ENCODE assay signal across 25 cellular contexts in the genomic region with DNA sequence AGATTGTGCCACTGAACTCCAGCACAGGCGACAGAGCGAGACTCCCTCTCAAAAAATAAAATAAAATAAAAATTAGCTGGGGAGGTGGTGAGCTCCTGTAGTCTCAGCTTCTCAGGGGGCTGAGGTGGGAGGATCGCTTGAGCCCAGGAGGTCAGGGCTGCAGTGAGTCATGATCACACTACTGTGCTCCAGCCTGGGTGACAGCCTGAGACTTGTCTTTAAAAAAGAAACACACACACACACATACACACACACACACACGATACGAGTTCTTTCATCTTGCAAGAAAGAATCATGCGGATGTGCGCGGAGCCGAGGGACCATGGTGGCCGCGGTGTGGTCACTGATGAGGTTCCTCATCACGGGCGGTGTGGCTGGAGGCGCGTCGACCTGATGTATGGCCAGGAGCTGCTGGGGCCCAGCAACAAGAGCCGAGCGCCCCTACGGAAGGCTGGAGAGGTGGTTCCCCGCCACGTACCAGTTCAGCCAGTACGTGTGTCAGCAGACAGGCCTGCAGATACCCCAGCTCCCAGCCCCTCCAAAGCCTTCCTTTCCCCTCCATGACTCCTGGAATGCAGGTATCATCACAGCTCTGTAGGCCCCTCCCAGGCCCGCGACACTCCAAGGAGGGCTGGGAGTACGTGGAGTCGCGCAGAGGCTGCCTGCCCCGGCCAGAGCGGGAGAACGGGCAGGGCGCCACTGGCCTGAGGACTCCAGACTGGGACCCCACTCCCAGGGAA. TPM values are rescaled to one million over a fixed set of nuclear protein-coding genes. Genes with fewer than 3 reads are reported as not detected.
DNase-seq lines count a peak whose midpoint lies in the region; ATAC-seq and TF ChIP-seq lines count a peak whose summit lies in the region.
"Had no signal": no experiment of that assay in that cellular context is flagged by ENCODE, and none has a peak within 500 bp of the region (broad histone marks: within the 10 kb centered on the region; RNA-seq: fewer than 3 reads in every experiment).

No MANE protein-coding gene starts in this region.

- POLR2A ChIA-PET in activated CD8-positive, alpha-beta T cell treated with anti-CD3 and anti-CD28 coated beads for 36 hours (lab: Charles Lee) = no interaction called here

- no peaks in the 10 kb centered on the region for H3K9me3 Mint-ChIP-seq in natural killer cell treated with Interleukin-12 subunit alpha and Interleukin-12 subunit beta and Interleukin-15 and Interleukin-18, amount 100 ng/mL, for 72 hours
- H3K9me3 Mint-ChIP-seq in natural killer cell = no peaks in the 10 kb centered on the region
- H3K9me3 Mint-ChIP-seq in activated CD8-positive, alpha-beta T cell treated with anti-CD3 and anti-CD28 coated beads for 36 hours = no peaks in the 10 kb centered on the region
- H3K9me3 Mint-ChIP-seq: activated B cell treated with CpG ODN at 0.5 μM for 24 hours; activated T-helper 2 cell treated with anti-CD3 and anti-CD28 coated beads, Interferon-gamma antibody, Interleukin-2, Interleukin-4, amounts not matched to agents 10 μg/mL and 5 μg/mL and 100 μg/mL, durations not matched to agents 14 hours and 24 hours and 36 hours had no signal

- peaks cover 14 to 18% of the 10 kb centered on the region in 2 donors for H3K27me3 Mint-ChIP-seq in natural killer cell treated with Interleukin-12 subunit alpha and Interleukin-12 subunit beta and Interleukin-15 and Interleukin-18, amount 100 ng/mL, for 72 hours
- H3K27me3 Mint-ChIP-seq in natural killer cell (ENCODE audit: low read depth in 2 of 2) = peaks cover 11 to 13% of the 10 kb centered on the region in 2 donors
- H3K27me3 Mint-ChIP-seq in activated CD8-positive, alpha-beta T cell treated with anti-CD3 and anti-CD28 coated beads for 36 hours = peaks cover 8% of the 10 kb centered on the region

- 67 to 83% methylated on average over 6 to 20 of the region's 31 CpGs for WGBS in gastroesophageal sphincter (ENCODE audit: low coverage in 1 of 2), 2 donors
- WGBS in psoas muscle, 3 donors = 90 to 94% (median 92%) methylated on average over 31 of the region's 31 CpGs

- no peaks in the 10 kb centered on the region for H3K4me1 Mint-ChIP-seq in natural killer cell treated with Interleukin-12 subunit alpha and Interleukin-12 subunit beta and Interleukin-15 and Interleukin-18, amount 100 ng/mL, for 72 hours (ENCODE audit: low read depth in 2 of 2)
- H3K4me1 Mint-ChIP-seq in natural killer cell = no peaks in the 10 kb centered on the region
- H3K4me1 Mint-ChIP-seq in activated CD8-positive, alpha-beta T cell treated with anti-CD3 and anti-CD28 coated beads for 36 hours (ENCODE audit: low read depth) = no peaks in the 10 kb centered on the region
- H3K4me1 Mint-ChIP-seq: activated B cell treated with CpG ODN at 0.5 μM for 24 hours had no signal

- no peak overlapping the region for H3K4me3 ChIP-seq in gastroesophageal sphincter
- H3K4me3 ChIP-seq in psoas muscle = no peak overlapping the region
- H3K4me3 ChIP-seq: A549, ascending aorta, HAP-1, neural progenitor cell, prostate gland, tibial artery had no signal

- intact Hi-C loops in natural killer cell (cut with micrococcal nuclease) = no loop called here
- intact Hi-C loops in psoas muscle (cut with DNase I) = loop anchor here in 1 of 2 donors (10.0 kb wide), 1 partner anchor 54 kb away; no protein-coding TSS in a partner anchor
- intact Hi-C loops in activated CD8-positive, alpha-beta T cell treated with anti-CD3 and anti-CD28 coated beads for 36 hours (cut with micrococcal nuclease) = no loop called here

- no peaks in the 10 kb centered on the region for H3K36me3 ChIP-seq in gastroesophageal sphincter
- H3K36me3 ChIP-seq in psoas muscle (ENCODE audit: insufficient read depth in 1 of 2, low read depth in 1 of 2) = no peaks in the 10 kb centered on the region
- H3K36me3 ChIP-seq: ascending aorta, BE2C, neural progenitor cell, prostate gland, tibial artery had no signal

- TF ChIP-seq POLR2A in gastroesophageal sphincter (IDR thresholded peaks at IDR 0.05) = no peak

- no peak overlapping the region for H3K27ac Mint-ChIP-seq in natural killer cell treated with Interleukin-12 subunit alpha and Interleukin-12 subunit beta and Interleukin-15 and Interleukin-18, amount 100 ng/mL, for 72 hours
- no peak overlapping the region for H3K27ac Mint-ChIP-seq in natural killer cell
- H3K27ac Mint-ChIP-seq in activated CD8-positive, alpha-beta T cell treated with anti-CD3 and anti-CD28 coated beads for 36 hours = no peak overlapping the region
- H3K27ac Mint-ChIP-seq: activated B cell treated with CpG ODN at 0.5 μM for 24 hours; activated naive CD8-positive, alpha-beta T cell; activated T-helper 2 cell treated with anti-CD3 and anti-CD28 coated beads, Interferon-gamma antibody, Interleukin-2, Interleukin-4, amounts not matched to agents 10 μg/mL and 5 μg/mL and 100 μg/mL, durations not matched to agents 14 hours and 24 hours and 36 hours; neural progenitor cell had no signal

- ATAC-seq in natural killer cell treated with Interleukin-12 subunit alpha and Interleukin-12 subunit beta and Interleukin-15 and Interleukin-18, amount 100 ng/mL, for 72 hours = no peak
- ATAC-seq in natural killer cell = no peak
- ATAC-seq in gastroesophageal sphincter = no peak
- peak in 2 of 4 donors; percentile 18 to 31 for ATAC-seq in psoas muscle
- ATAC-seq in activated CD8-positive, alpha-beta T cell treated with anti-CD3 and anti-CD28 coated beads for 36 hours = no peak
- ATAC-seq: stimulated activated naive CD8-positive, alpha-beta T cell treated with anti-CD3 and anti-CD28 coated beads, Interleukin-15, Interleukin-2, amounts not matched to agents 100 U/mL and 50 U/mL, for 24 hours had no signal

- no peak for TF ChIP-seq EP300 in gastroesophageal sphincter (IDR thresholded peaks at IDR 0.05)

- H3K27me3 ChIP-seq in gastroesophageal sphincter (no peaks in the 10 kb centered on the region), psoas muscle (ENCODE audit: insufficient read depth in 3 of 3, low read length in 2 of 3) (no peaks in the 10 kb centered on the region)
- H3K27me3 ChIP-seq: ascending aorta, neural progenitor cell, tibial artery had no signal

- CTCF ChIA-PET in activated CD8-positive, alpha-beta T cell treated with anti-CD3 and anti-CD28 coated beads for 36 hours (lab: Charles Lee) = no interaction called here

- H3K4me1 ChIP-seq in gastroesophageal sphincter (peaks cover 0 to 64% (median 0%) of the 10 kb centered on the region in 3 donors), psoas muscle (peaks cover 24% of the 10 kb centered on the region)
- H3K4me1 ChIP-seq: ascending aorta, BE2C, prostate gland had no signal

- H3K9me3 ChIP-seq in gastroesophageal sphincter (no peaks in the 10 kb centered on the region), psoas muscle (no peaks in the 10 kb centered on the region)
- H3K9me3 ChIP-seq: ascending aorta, BE2C, HAP-1, prostate gland, tibial artery had no signal

- H3K27ac ChIP-seq in gastroesophageal sphincter = peak overlapping the region; percentile 50 to 89 (median 86)
- peak overlapping the region; percentile 86 for H3K27ac ChIP-seq in psoas muscle
- H3K27ac ChIP-seq: ascending aorta, neural progenitor cell, prostate gland, tibial artery had no signal

- no peak overlapping the region for H3K4me3 Mint-ChIP-seq in natural killer cell treated with Interleukin-12 subunit alpha and Interleukin-12 subunit beta and Interleukin-15 and Interleukin-18, amount 100 ng/mL, for 72 hours
- H3K4me3 Mint-ChIP-seq in natural killer cell = no peak overlapping the region
- no peak overlapping the region for H3K4me3 Mint-ChIP-seq in activated CD8-positive, alpha-beta T cell treated with anti-CD3 and anti-CD28 coated beads for 36 hours
- H3K4me3 Mint-ChIP-seq: activated B cell treated with CpG ODN at 0.5 μM for 24 hours; activated naive CD8-positive, alpha-beta T cell; neural progenitor cell had no signal

- peak; percentile 12 for DNase-seq in natural killer cell treated with Interleukin-12 subunit alpha and Interleukin-12 subunit beta and Interleukin-15 and Interleukin-18, amount 100 ng/mL, for 72 hours (ENCODE audit: low spot score)
- DNase-seq in natural killer cell (no peak), psoas muscle (no peak), NCI-H82 (lab: John Stamatoyannopoulos, UW) (no peak), dedifferentiated amniotic fluid mesenchymal stem cell (ENCODE audit: extremely low spot score) (no peak), UCSD-AML1 (lab: John Stamatoyannopoulos, UW; ENCODE audit: unreplicated experiment) (no peak)
- DNase-seq in activated CD8-positive, alpha-beta T cell treated with anti-CD3 and anti-CD28 coated beads for 36 hours = no peak
- DNase-seq: activated B cell treated with CpG ODN at 0.5 μM for 24 hours; activated CD4-positive, alpha-beta T cell treated with anti-CD3 and anti-CD28 coated beads, Interleukin-2, amount 50 U/mL, for 4 hours; activated CD8-positive, alpha-beta memory T cell treated with anti-CD3 and anti-CD28 coated beads, Interleukin-2, amount 50 U/mL, for 48 hours; BE2C; erythroblast; NCI-H1417; NCI-H510A; stimulated activated CD4-positive, alpha-beta T cell treated with anti-CD3 and anti-CD28 coated beads, Interleukin-4, amount 100 ng/mL, for 24 hours; stimulated activated naive CD8-positive, alpha-beta T cell treated with anti-CD3 and anti-CD28 coated beads, Interleukin-15, Interleukin-2, amounts not matched to agents 100 U/mL and 50 U/mL, for 24 hours; tibial artery had no signal

- H3K36me3 Mint-ChIP-seq in natural killer cell treated with Interleukin-12 subunit alpha and Interleukin-12 subunit beta and Interleukin-15 and Interleukin-18, amount 100 ng/mL, for 72 hours = no peaks in the 10 kb centered on the region
- H3K36me3 Mint-ChIP-seq in natural killer cell = no peaks in the 10 kb centered on the region
- no peaks in the 10 kb centered on the region for H3K36me3 Mint-ChIP-seq in activated CD8-positive, alpha-beta T cell treated with anti-CD3 and anti-CD28 coated beads for 36 hours (ENCODE audit: low read depth)
- H3K36me3 Mint-ChIP-seq: activated naive CD8-positive, alpha-beta T cell had no signal

- TF ChIP-seq CTCF in natural killer cell (IDR thresholded peaks at IDR 0.05) = no peak
- no peak for TF ChIP-seq CTCF in gastroesophageal sphincter (IDR thresholded peaks at IDR 0.05)
- no peak for TF ChIP-seq CTCF in psoas muscle (IDR thresholded peaks at IDR 0.05)
- TF ChIP-seq CTCF in activated CD8-positive, alpha-beta T cell treated with anti-CD3 and anti-CD28 coated beads for 36 hours (IDR thresholded peaks at IDR 0.05) = no peak

RNA-seq across cellular contexts. Expression of a gene that starts 20.7 kb away (rescaled TPM):
- under 1 TPM; 0.61 to 0.69 TPM for total RNA-seq in natural killer cell treated with Interleukin-12 subunit alpha and Interleukin-12 subunit beta and Interleukin-15 and Interleukin-18, amount 100 ng/mL, for 72 hours
- total RNA-seq in natural killer cell (under 1 TPM in 2 of 3 donors, not detected in 1; 0.14 to 0.55 TPM), gastroesophageal sphincter (100 to 1,000 TPM in 1 of 4 donors, 10 to 100 TPM in 3; 39.6 to 103 (median 59.1) TPM), psoas muscle (10 to 100 TPM; 72.8 to 79.4 (median 74.1) TPM)
- polyA plus RNA-seq in psoas muscle = 10 to 100 TPM; 33.4 to 92.5 (median 52.2) TPM
- total RNA-seq in activated CD8-positive, alpha-beta T cell treated with anti-CD3 and anti-CD28 coated beads for 36 hours = 1 to 10 TPM; 1.2 to 1.4 TPM

RNA-seq across cellular contexts. Expression of a gene that starts 38.0 kb away (rescaled TPM):
- total RNA-seq in natural killer cell treated with Interleukin-12 subunit alpha and Interleukin-12 subunit beta and Interleukin-15 and Interleukin-18, amount 100 ng/mL, for 72 hours = 10 to 100 TPM; 12.7 to 19.8 TPM
- 10 to 100 TPM in 1 of 3 donors, 1 to 10 TPM in 2; 7.8 to 11.3 (median 8.9) TPM for total RNA-seq in natural killer cell
- total RNA-seq in gastroesophageal sphincter = 10 to 100 TPM; 13.7 to 20.9 (median 16.0) TPM
- total RNA-seq in psoas muscle = 10 to 100 TPM in 3 of 4 donors, 1 to 10 TPM in 1; 8.0 to 18.0 (median 12.4) TPM
- polyA plus RNA-seq in psoas muscle = 10 to 100 TPM; 14.9 to 27.2 (median 21.6) TPM
- total RNA-seq in activated CD8-positive, alpha-beta T cell treated with anti-CD3 and anti-CD28 coated beads for 36 hours = 10 to 100 TPM in 1 of 2 experiments, 1 to 10 TPM in 1; 8.8 to 10.2 TPM

Comparison
In these comparisons a context has a peak if more than half of its experiments do, and no peak if none do; other contexts are left out.
1. RNA of a gene that starts 20.7 kb away (total RNA-seq): 72.8 to 79.4 TPM in psoas muscle and 39.6 to 103 TPM in gastroesophageal sphincter; 1.2 to 1.4 TPM in activated CD8-positive, alpha-beta T cell treated with anti-CD3 and anti-CD28 coated beads for 36 hours, 0.61 to 0.69 TPM in natural killer cell treated with Interleukin-12 subunit alpha and Interleukin-12 subunit beta and Interleukin-15 and Interleukin-18, amount 100 ng/mL, for 72 hours and 0.14 to 0.55 TPM in natural killer cell; every median in the first group is over 10 times any median in the second.